1 cellular context compared by ENCODE assay signal in genomic region chr13:24922390-24923304, GRCh38.
TF ChIP-seq lines count a peak whose summit lies in the region.

No MANE protein-coding gene starts in this region.

TF ChIP-seq in K562, 482 proteins besides CTCF, POLR2A, EP300 and RAD21 (continued from another document and continues in another):
- peak; percentile 85 for TF ChIP-seq KDM5B (IDR thresholded peaks at IDR 0.05; ENCODE audit: insufficient replicate concordance, low read depth, low read length)
- TF ChIP-seq ETS1 (conservative IDR thresholded peaks at IDR 0.05; ENCODE audit: control insufficient read depth, low read depth, low read length), result peak; percentile 94
- TF ChIP-seq SAFB (IDR thresholded peaks at IDR 0.05; ENCODE audit: borderline replicate concordance, low read depth, low read length), result peak; percentile 68; the same call in 1 of the 2 replicates
- TF ChIP-seq ZBTB5 (IDR thresholded peaks at IDR 0.05), result no peak
- 0 out of 2 replicates have a peak, but pooled peaks have one; percentile 22 for TF ChIP-seq ZBTB12 (CRISPR knock-in tag; IDR thresholded peaks at IDR 0.05)
- no peak for TF ChIP-seq HINFP (tag; conservative IDR thresholded peaks at IDR 0.05; ENCODE audit: low read depth)
- TF ChIP-seq HLTF (IDR thresholded peaks at IDR 0.05), result peak; percentile 80; the same call in 1 of the 2 replicates
- TF ChIP-seq CCNT2 (IDR thresholded peaks at IDR 0.05; ENCODE audit: borderline replicate concordance, extremely low read depth, insufficient read length, low read depth, low read length), result peak; percentile 60
- TF ChIP-seq SREBF1 (IDR thresholded peaks at IDR 0.05; ENCODE audit: borderline replicate concordance, low read depth, low read length), result no peak
- 0 out of 2 replicates have a peak, but pooled peaks have one; percentile 45 for TF ChIP-seq OTX1 (CRISPR knock-in tag; IDR thresholded peaks at IDR 0.05)
- peak; percentile 48; the same call in 1 of the 2 replicates for TF ChIP-seq RB1 (IDR thresholded peaks at IDR 0.05; ENCODE audit: low read depth)
- TF ChIP-seq NFYB (IDR thresholded peaks at IDR 0.05; ENCODE audit: extremely low read depth, insufficient read length), result no peak
- peak; percentile 81 for TF ChIP-seq MYC (IDR thresholded peaks at IDR 0.05; ENCODE audit: low read depth, low read length)
- no peak for TF ChIP-seq MYC (CRISPR knock-in tag; IDR thresholded peaks at IDR 0.05; ENCODE audit: borderline replicate concordance, low read depth)
- TF ChIP-seq NFXL1 (CRISPR knock-in tag; IDR thresholded peaks at IDR 0.05), result no peak
- TF ChIP-seq ZNF589 (CRISPR knock-in tag; IDR thresholded peaks at IDR 0.05; ENCODE audit: low read depth), result no peak
- no peak for TF ChIP-seq DIDO1 (tag; IDR thresholded peaks at IDR 0.05; ENCODE audit: low read depth)
- TF ChIP-seq ZNF253 (CRISPR knock-in tag; conservative IDR thresholded peaks at IDR 0.05), result no peak
- TF ChIP-seq ARID2 (IDR thresholded peaks at IDR 0.05), result no peak
- peak; percentile 85; the same call in 1 of the 2 replicates for TF ChIP-seq KLF6 (CRISPR knock-in tag; IDR thresholded peaks at IDR 0.05; ENCODE audit: borderline replicate concordance)
- peak; percentile 16 for TF ChIP-seq CTCFL (IDR thresholded peaks at IDR 0.05; ENCODE audit: borderline replicate concordance, insufficient read depth, low read depth, low read length, poor library complexity, severe bottlenecking)
- TF ChIP-seq TCF7 (IDR thresholded peaks at IDR 0.05; ENCODE audit: borderline replicate concordance), result no peak
- TF ChIP-seq MTA3 (IDR thresholded peaks at IDR 0.05; ENCODE audit: borderline replicate concordance), result peak; percentile 84; the same call in 1 of the 2 replicates
- peak; percentile 76; the same call in 1 of the 2 replicates for TF ChIP-seq KLF13 (tag; IDR thresholded peaks at IDR 0.05; ENCODE audit: borderline replicate concordance, low read depth)
- no peak for TF ChIP-seq ESRRB (CRISPR knock-in tag; IDR thresholded peaks at IDR 0.05; ENCODE audit: borderline replicate concordance)
- no peak for TF ChIP-seq TCF7L2 (IDR thresholded peaks at IDR 0.05; ENCODE audit: low read depth, low read length)
- no peak for TF ChIP-seq ZBTB34 (CRISPR knock-in tag; IDR thresholded peaks at IDR 0.05)
- TF ChIP-seq TBP (optimal IDR thresholded peaks at IDR 0.05; ENCODE audit: low read depth, low read length), result peak; percentile 74
- peak; percentile 81 for TF ChIP-seq GABPB1 (CRISPR knock-in tag; IDR thresholded peaks at IDR 0.05)
- peak; percentile 56 for TF ChIP-seq POLR2AphosphoS5 (IDR thresholded peaks at IDR 0.05; ENCODE audit: control insufficient read depth, insufficient read depth, low read depth, low read length)
- no peak for TF ChIP-seq IRF1 (CRISPR knock-in tag; IDR thresholded peaks at IDR 0.05; ENCODE audit: borderline replicate concordance)
- TF ChIP-seq FOXM1 (IDR thresholded peaks at IDR 0.05; ENCODE audit: low read depth), result no peak
- TF ChIP-seq FOXM1 (CRISPR knock-in tag; IDR thresholded peaks at IDR 0.05; ENCODE audit: low read depth), result 0 out of 2 replicates have a peak, but pooled peaks have one; percentile 52
- no peak for TF ChIP-seq CBX5 (IDR thresholded peaks at IDR 0.05; ENCODE audit: borderline replicate concordance, low read depth)
- no peak for TF ChIP-seq ZKSCAN8 (CRISPR knock-in tag; IDR thresholded peaks at IDR 0.05)
- no peak for TF ChIP-seq ZNF518B (CRISPR knock-in tag; IDR thresholded peaks at IDR 0.05)
- peak; percentile 47 for TF ChIP-seq FIP1L1 (IDR thresholded peaks at IDR 0.05; ENCODE audit: low read depth, low read length, poor library complexity, severe bottlenecking)
- 0 out of 2 replicates have a peak, but pooled peaks have one; percentile 42 for TF ChIP-seq NFATC3 (IDR thresholded peaks at IDR 0.05)
- TF ChIP-seq ZNF24 (IDR thresholded peaks at IDR 0.05), result peak; percentile 13; the same call in 1 of the 2 replicates
- TF ChIP-seq HDAC1 (IDR thresholded peaks at IDR 0.05), result peak in 1 of 2 experiments; percentile 89; a peak in 2 of 4 replicates
- peak; percentile 85 for TF ChIP-seq AFF4 (CRISPR knock-in tag; IDR thresholded peaks at IDR 0.05)
- TF ChIP-seq PML (IDR thresholded peaks at IDR 0.05; ENCODE audit: low read length), result peak; percentile 20; the same call in 1 of the 2 replicates
- TF ChIP-seq NBN (IDR thresholded peaks at IDR 0.05; ENCODE audit: low read depth), result peak; percentile 67
